8 cellular contexts compared by ENCODE assay signal in genomic region chr20:38926142-38926933, GRCh38. TPM values are rescaled to one million over a fixed set of nuclear protein-coding genes. Genes with fewer than 3 reads are reported as not detected.
A peak's percentile ranks its signal among the peaks of the same experiment; 100 is the strongest.
DNase-seq lines count a peak whose midpoint lies in the region; ATAC-seq and TF ChIP-seq lines count a peak whose summit lies in the region.

Gene FAM83D, plus strand, starts transcription at chr20:38926417. Its CDS starts 26 bp downstream, at chr20:38926443.

- no peaks in the 10 kb centered on the region for H3K27me3 Mint-ChIP-seq in activated T-helper 1 cell treated with anti-CD3 and anti-CD28 coated beads, Interleukin-12 subunit alpha, Interleukin-12 subunit beta, Interleukin-2, Interleukin-4 antibody, amounts not matched to agents 30 ng/mL and 10 ng/mL and 1 ng/mL, durations not matched to agents 14 hours and 24 hours and 36 hours (ENCODE audit: insufficient read depth)
- H3K27me3 Mint-ChIP-seq in natural killer cell (ENCODE audit: low read depth in 2 of 2): no peaks in the 10 kb centered on the region

- peaks cover 39% of the 10 kb centered on the region for H3K4me1 Mint-ChIP-seq in activated T-helper 1 cell treated with anti-CD3 and anti-CD28 coated beads, Interleukin-12 subunit alpha, Interleukin-12 subunit beta, Interleukin-2, Interleukin-4 antibody, amounts not matched to agents 30 ng/mL and 10 ng/mL and 1 ng/mL, durations not matched to agents 14 hours and 24 hours and 36 hours (ENCODE audit: low read depth)
- H3K4me1 Mint-ChIP-seq in natural killer cell: peaks cover 13 to 18% of the 10 kb centered on the region in 2 donors

- H3K4me3 ChIP-seq in LNCaP clone FGC (ENCODE audit: low read depth, low read length): peak within 1 kb of the TSS; percentile 82
- H3K4me3 ChIP-seq in fibroblast of mammary gland (ENCODE audit: control insufficient read depth, low read depth, low read length): peak within 1 kb of the TSS; percentile 82

- peak within 1 kb of the TSS; percentile 86 for H3K4me3 Mint-ChIP-seq in activated T-helper 1 cell treated with anti-CD3 and anti-CD28 coated beads, Interleukin-12 subunit alpha, Interleukin-12 subunit beta, Interleukin-2, Interleukin-4 antibody, amounts not matched to agents 30 ng/mL and 10 ng/mL and 1 ng/mL, durations not matched to agents 14 hours and 24 hours and 36 hours
- peak within 1 kb of the TSS; percentile 86 for H3K4me3 Mint-ChIP-seq in natural killer cell

- H3K36me3 Mint-ChIP-seq in activated T-helper 1 cell treated with anti-CD3 and anti-CD28 coated beads, Interleukin-12 subunit alpha, Interleukin-12 subunit beta, Interleukin-2, Interleukin-4 antibody, amounts not matched to agents 30 ng/mL and 10 ng/mL and 1 ng/mL, durations not matched to agents 14 hours and 24 hours and 36 hours (ENCODE audit: low read depth): peaks cover 12% of the 10 kb centered on the region
- no peaks in the 10 kb centered on the region for H3K36me3 Mint-ChIP-seq in natural killer cell

- DNase-seq in EL (peak; percentile 98), H4 (ENCODE audit: low spot score) (peak; percentile 95), LNCaP clone FGC (ENCODE audit: low read depth) (peak; percentile 94), RPMI8226 (peak; percentile 99), fibroblast of mammary gland (ENCODE audit: low read depth) (peak; percentile 98), natural killer cell (peak; percentile 91)
- DNase-seq in activated T-helper 1 cell treated with anti-CD3 and anti-CD28 coated beads, Interleukin-12 subunit alpha, Interleukin-12 subunit beta, Interleukin-2, Interleukin-4 antibody, amounts not matched to agents 30 ng/mL and 10 ng/mL and 1 ng/mL, durations not matched to agents 14 hours and 24 hours and 36 hours (ENCODE audit: low spot score): peak; percentile 97
- peak; percentile 87 to 94 (median 90) for DNase-seq in stimulated activated naive CD4-positive, alpha-beta T cell (lab: John Stamatoyannopoulos, UW)

- H3K9me3 Mint-ChIP-seq in activated T-helper 1 cell treated with anti-CD3 and anti-CD28 coated beads, Interleukin-12 subunit alpha, Interleukin-12 subunit beta, Interleukin-2, Interleukin-4 antibody, amounts not matched to agents 30 ng/mL and 10 ng/mL and 1 ng/mL, durations not matched to agents 14 hours and 24 hours and 36 hours: no peaks in the 10 kb centered on the region
- no peaks in the 10 kb centered on the region for H3K9me3 Mint-ChIP-seq in natural killer cell

- H3K27ac Mint-ChIP-seq in activated T-helper 1 cell treated with anti-CD3 and anti-CD28 coated beads, Interleukin-12 subunit alpha, Interleukin-12 subunit beta, Interleukin-2, Interleukin-4 antibody, amounts not matched to agents 30 ng/mL and 10 ng/mL and 1 ng/mL, durations not matched to agents 14 hours and 24 hours and 36 hours: peak within 1 kb of the TSS; percentile 81
- H3K27ac Mint-ChIP-seq in natural killer cell: peak within 1 kb of the TSS; percentile 10 to 58

- intact Hi-C loops in activated T-helper 1 cell treated with anti-CD3 and anti-CD28 coated beads, Interleukin-12 subunit alpha, Interleukin-12 subunit beta, Interleukin-2, Interleukin-4 antibody, amounts not matched to agents 30 ng/mL and 10 ng/mL and 1 ng/mL, durations not matched to agents 14 hours and 24 hours and 36 hours (cut with micrococcal nuclease): loop anchor here (1.0 kb wide), 7 partner anchors 36 to 280 kb away; partner anchors contain the start of genes ACTR5 and DHX35
- intact Hi-C loops in natural killer cell (cut with micrococcal nuclease): loop anchor here (1.0 kb wide), 1 partner anchor 36 kb away; the partner anchor contains the start of gene DHX35

- TF ChIP-seq CTCF in LNCaP clone FGC (IDR thresholded peaks at IDR 0.05; ENCODE audit: control insufficient read depth, extremely low read depth, insufficient read depth): no peak
- TF ChIP-seq CTCF in fibroblast of mammary gland (conservative IDR thresholded peaks at IDR 0.05; ENCODE audit: control insufficient read depth, insufficient read depth, low read depth, low read length): no peak
- peak; percentile 4 for TF ChIP-seq CTCF in natural killer cell (IDR thresholded peaks at IDR 0.05)

- ATAC-seq in natural killer cell: peak; percentile 95 to 96 (median 95)

RNA-seq across cellular contexts. Expression of gene FAM83D, which starts in this region (rescaled TPM):
- 66.2 and 67.5 TPM in 2 replicates for total RNA-seq in H4 (2014; rRNA removed; shearing (Covaris generic))
- 11.0 and 12.4 TPM in 2 replicates for total RNA-seq in activated T-helper 1 cell treated with anti-CD3 and anti-CD28 coated beads, Interleukin-12 subunit alpha, Interleukin-12 subunit beta, Interleukin-2, Interleukin-4 antibody, amounts not matched to agents 30 ng/mL and 10 ng/mL and 1 ng/mL, durations not matched to agents 14 hours and 24 hours and 36 hours
- total RNA-seq in natural killer cell: 1 to 10 TPM; 1.1 to 2.7 (median 2.1) TPM

Comparison
In these comparisons a context has a peak if more than half of its experiments do, and no peak if none do; other contexts are left out.
1. Peak in every context shown above with its lines: DNase-seq, ATAC-seq and H3K4me3 ChIP-seq.